ENCODE assay signal across 9 cellular contexts in the genomic region with DNA sequence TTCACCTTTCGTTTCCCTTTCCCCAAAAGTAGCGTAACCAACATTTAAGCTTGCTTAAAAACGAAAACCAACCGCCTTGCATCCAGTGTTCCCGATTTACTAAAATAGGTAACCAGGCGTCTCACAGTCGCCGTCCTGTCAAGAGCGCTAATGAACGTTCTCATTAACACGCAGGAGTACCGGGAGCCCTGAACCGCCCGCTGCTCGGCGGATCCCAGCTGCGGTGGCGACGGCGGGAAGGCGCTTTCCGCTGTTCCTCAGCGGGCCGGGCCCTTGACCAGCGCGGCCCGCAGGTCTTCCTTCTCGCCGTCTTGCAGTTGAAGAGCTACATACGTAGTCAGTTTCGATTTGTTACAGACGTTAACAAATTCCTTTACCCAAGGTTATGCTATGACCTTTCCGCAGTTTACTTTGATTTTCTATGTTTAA. TPM values are rescaled to one million over a fixed set of nuclear protein-coding genes. Genes with fewer than 3 reads are reported as not detected.
DNase-seq lines count a peak whose midpoint lies in the region; ATAC-seq and TF ChIP-seq lines count a peak whose summit lies in the region.
"Had no signal": no experiment of that assay in that cellular context is flagged by ENCODE, and none has a peak within 500 bp of the region (broad histone marks: within the 10 kb centered on the region; RNA-seq: fewer than 3 reads in every experiment).

No MANE protein-coding gene starts in this region.

- no peaks in the 10 kb centered on the region for H3K36me3 ChIP-seq in iPS-15b (ENCODE audit: control insufficient read depth, insufficient read depth, low read length)

- POLR2A ChIA-PET in activated CD8-positive, alpha-beta T cell treated with anti-CD3 and anti-CD28 coated beads for 36 hours (lab: Charles Lee) = interaction anchor here (0.9 kb wide), 1 partner anchor 20 kb away, joined by 3 read pairs; no protein-coding TSS in a partner anchor

- DNase-seq in NCI-H82 (lab: John Stamatoyannopoulos, UW) (peak; percentile 41), NCI-H82 treated with DMSO at 0.1 percent for 48 hours (lab: John Stamatoyannopoulos, UW; ENCODE audit: unreplicated experiment) (no peak), NCI-H146 (lab: John Stamatoyannopoulos, UW) (no peak), left colon (no peak), occipital lobe (lab: John Stamatoyannopoulos, UW) (no peak)
- peak; percentile 3 for DNase-seq in activated CD8-positive, alpha-beta T cell treated with anti-CD3 and anti-CD28 coated beads for 36 hours
- no peak for DNase-seq in stimulated activated naive CD8-positive, alpha-beta T cell treated with anti-CD3 and anti-CD28 coated beads, Interleukin-15, amount 100 ng/mL, for 72 hours

- CTCF ChIA-PET in activated CD8-positive, alpha-beta T cell treated with anti-CD3 and anti-CD28 coated beads for 36 hours (lab: Charles Lee) = interaction anchor here (1.1 to 1.6 kb wide), 2 partner anchors 125 to 131 kb away, joined by 3 to 6 read pairs; no protein-coding TSS in a partner anchor

- H3K27me3 ChIP-seq in iPS-15b (ENCODE audit: control insufficient read depth, insufficient read depth, low read length) = peaks cover 96% of the 10 kb centered on the region

- peak overlapping the region; percentile 45 for H3K4me3 ChIP-seq in iPS-15b (ENCODE audit: low read depth, low read length)

- peaks cover 4% of the 10 kb centered on the region for H3K9me3 Mint-ChIP-seq in activated CD8-positive, alpha-beta T cell treated with anti-CD3 and anti-CD28 coated beads for 36 hours
- no peaks in the 10 kb centered on the region for H3K9me3 Mint-ChIP-seq in stimulated activated naive CD8-positive, alpha-beta T cell treated with anti-CD3 and anti-CD28 coated beads, Interleukin-15, amount 100 ng/mL, for 72 hours

- H3K4me1 ChIP-seq in iPS-15b (ENCODE audit: control insufficient read depth, insufficient read depth, low read length) = peaks cover 26% of the 10 kb centered on the region

- peaks cover 9% of the 10 kb centered on the region for H3K4me1 Mint-ChIP-seq in activated CD8-positive, alpha-beta T cell treated with anti-CD3 and anti-CD28 coated beads for 36 hours (ENCODE audit: low read depth)
- peaks cover 29% of the 10 kb centered on the region for H3K4me1 Mint-ChIP-seq in stimulated activated naive CD8-positive, alpha-beta T cell treated with anti-CD3 and anti-CD28 coated beads, Interleukin-15, amount 100 ng/mL, for 72 hours

- intact Hi-C loops in activated CD8-positive, alpha-beta T cell treated with anti-CD3 and anti-CD28 coated beads for 36 hours (cut with micrococcal nuclease) = loop anchor here (5.0 kb wide), 1 partner anchor 50 kb away; no protein-coding TSS in a partner anchor
- intact Hi-C loops in left colon (cut with DNase I, micrococcal nuclease) = no loop called here

- H3K27ac Mint-ChIP-seq in activated CD8-positive, alpha-beta T cell treated with anti-CD3 and anti-CD28 coated beads for 36 hours = no peak overlapping the region
- no peak overlapping the region for H3K27ac Mint-ChIP-seq in stimulated activated naive CD8-positive, alpha-beta T cell treated with anti-CD3 and anti-CD28 coated beads, Interleukin-15, amount 100 ng/mL, for 72 hours

- no peaks in the 10 kb centered on the region for H3K36me3 Mint-ChIP-seq in activated CD8-positive, alpha-beta T cell treated with anti-CD3 and anti-CD28 coated beads for 36 hours (ENCODE audit: low read depth)

- H3K9me3 ChIP-seq in iPS-15b (ENCODE audit: control insufficient read depth, insufficient read depth, low read length) = no peaks in the 10 kb centered on the region

- peak overlapping the region; percentile 65 for H3K4me3 Mint-ChIP-seq in activated CD8-positive, alpha-beta T cell treated with anti-CD3 and anti-CD28 coated beads for 36 hours
- H3K4me3 Mint-ChIP-seq in stimulated activated naive CD8-positive, alpha-beta T cell treated with anti-CD3 and anti-CD28 coated beads, Interleukin-15, amount 100 ng/mL, for 72 hours = peak overlapping the region; percentile 83 to 89

- no peak for ATAC-seq in activated CD8-positive, alpha-beta T cell treated with anti-CD3 and anti-CD28 coated beads for 36 hours
- no peak for ATAC-seq in stimulated activated naive CD8-positive, alpha-beta T cell treated with anti-CD3 and anti-CD28 coated beads, Interleukin-15, amount 100 ng/mL, for 72 hours
- ATAC-seq in left colon = no peak

- no peak for TF ChIP-seq CTCF in activated CD8-positive, alpha-beta T cell treated with anti-CD3 and anti-CD28 coated beads for 36 hours (IDR thresholded peaks at IDR 0.05)

- peaks cover 61% of the 10 kb centered on the region for H3K27me3 Mint-ChIP-seq in activated CD8-positive, alpha-beta T cell treated with anti-CD3 and anti-CD28 coated beads for 36 hours
- H3K27me3 Mint-ChIP-seq in stimulated activated naive CD8-positive, alpha-beta T cell treated with anti-CD3 and anti-CD28 coated beads, Interleukin-15, amount 100 ng/mL, for 72 hours = peaks cover 90% of the 10 kb centered on the region

- H3K9ac ChIP-seq in iPS-15b (ENCODE audit: low read depth, low read length) = no peak overlapping the region

RNA-seq across cellular contexts. Expression of gene OLIG1, which starts 2.0 kb away (rescaled TPM):
- total RNA-seq in activated CD8-positive, alpha-beta T cell treated with anti-CD3 and anti-CD28 coated beads for 36 hours = under 1 TPM in 1 of 2 experiments, not detected in 1; 0.61 TPM
- total RNA-seq in left colon (not detected), occipital lobe (9.4 TPM)
- total RNA-seq: lung microvascular endothelial cell had no signal

RNA-seq across cellular contexts. Expression of gene OLIG2, which starts 46.2 kb away (rescaled TPM):
- not detected for total RNA-seq in activated CD8-positive, alpha-beta T cell treated with anti-CD3 and anti-CD28 coated beads for 36 hours
- total RNA-seq in left colon (not detected), occipital lobe (23.9 TPM)
- total RNA-seq: lung microvascular endothelial cell had no signal

Comparison
In these comparisons a context has a peak if more than half of its experiments do, and no peak if none do; other contexts are left out.
1. DNase-seq: peak in NCI-H82 (single experiment) and activated CD8-positive, alpha-beta T cell treated with anti-CD3 and anti-CD28 coated beads for 36 hours (single experiment); none in NCI-H82 treated with DMSO at 0.1 percent for 48 hours (single experiment), stimulated activated naive CD8-positive, alpha-beta T cell treated with anti-CD3 and anti-CD28 coated beads, Interleukin-15, amount 100 ng/mL, for 72 hours (0 of 2), NCI-H146 (single experiment), left colon (0 of 2) and occipital lobe (single experiment).
2. RNA of gene OLIG2, which starts 46.2 kb away (total RNA-seq): 23.9 TPM in occipital lobe (single experiment); not detected in activated CD8-positive, alpha-beta T cell treated with anti-CD3 and anti-CD28 coated beads for 36 hours and not detected in left colon; every median in the first group is over 10 times any median in the second.